Comparison of ENCODE assay signal across 9 cellular contexts in the genomic region with DNA sequence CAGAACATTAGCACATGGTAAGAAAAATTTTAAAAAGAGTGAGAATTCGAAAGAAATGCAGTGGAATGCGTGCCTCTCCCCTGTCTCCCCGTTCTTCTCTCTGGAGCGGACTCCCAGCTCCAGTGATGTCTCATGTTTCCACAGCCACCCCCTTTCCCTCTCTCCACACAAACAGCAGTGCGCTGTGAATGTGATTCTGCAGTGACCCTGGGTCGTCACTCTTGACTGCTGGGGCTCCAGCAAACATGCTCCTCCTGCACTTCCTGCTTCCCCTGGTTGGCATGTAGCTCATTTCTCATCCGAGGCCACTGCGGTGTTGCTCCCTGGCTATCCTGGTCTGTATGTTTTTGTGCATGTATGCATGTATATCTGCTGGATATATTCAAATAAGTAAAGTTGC. TPM values are rescaled to one million over a fixed set of nuclear protein-coding genes. Genes with fewer than 3 reads are reported as not detected.
DNase-seq lines count a peak whose midpoint lies in the region; ATAC-seq and TF ChIP-seq lines count a peak whose summit lies in the region.
"Had no signal": no experiment of that assay in that cellular context is flagged by ENCODE, and none has a peak within 500 bp of the region (broad histone marks: within the 10 kb centered on the region; RNA-seq: fewer than 3 reads in every experiment).

No MANE protein-coding gene starts in this region.

- H2AFZ ChIP-seq in MM.1S (ENCODE audit: low read length) = no peak overlapping the region

- no peak overlapping the region for H3K4me2 ChIP-seq in MM.1S (ENCODE audit: low read depth, low read length)

- H3F3A ChIP-seq in MM.1S (ENCODE audit: insufficient read depth, low read length) = no peaks in the 10 kb centered on the region

- WGBS in psoas muscle, 3 donors = 6 to 20% (median 9%) methylated on average over 8 of the region's 8 CpGs

- H3K9ac ChIP-seq in MM.1S (ENCODE audit: low read length) = no peak overlapping the region

- no peak for TF ChIP-seq CTCF in psoas muscle (IDR thresholded peaks at IDR 0.05)
- TF ChIP-seq CTCF in MM.1S (IDR thresholded peaks at IDR 0.05; ENCODE audit: low read length) = no peak

- H3K79me2 ChIP-seq in MM.1S (ENCODE audit: low read length) = peaks cover 52% of the 10 kb centered on the region

- ATAC-seq in psoas muscle (peak in 3 of 4 donors; percentile 17 to 38 (median 31)), HG03521 (IDR thresholded peaks at IDR 0.05; ENCODE audit: unreplicated experiment) (no peak)

- DNase-seq in NCI-H748 (lab: John Stamatoyannopoulos, UW; ENCODE audit: unreplicated experiment) = peak; percentile 34
- DNase-seq in NCI-H748 treated with DMSO at 0.1 percent for 48 hours (lab: John Stamatoyannopoulos, UW) = no peak
- peak; percentile 68 for DNase-seq in SW480 (ENCODE audit: low spot score)
- DNase-seq in hepatic stellate cell (ENCODE audit: low spot score) = peak; percentile 72
- DNase-seq in psoas muscle = peak in 1 of 2 donors; percentile 45
- no peak for DNase-seq in MM.1S
- DNase-seq in MG63 = no peak
- DNase-seq: effector CD8-positive, alpha-beta T cell had no signal

- H4K20me1 ChIP-seq in MM.1S (ENCODE audit: insufficient read depth, low read length) = no peaks in the 10 kb centered on the region; the same call in 1 of the 2 replicates

- H3K9me2 ChIP-seq in MM.1S (replicated peaks; ENCODE audit: insufficient read depth, low read length) = no peaks in the 10 kb centered on the region

- H3K27ac ChIP-seq in psoas muscle (no peak overlapping the region), MM.1S (ENCODE audit: low read length) (no peak overlapping the region)

- H3K27me3 ChIP-seq in psoas muscle (ENCODE audit: insufficient read depth in 3 of 3, low read length in 2 of 3) (no peaks in the 10 kb centered on the region), MM.1S (replicated peaks; ENCODE audit: insufficient read depth, low read length) (no peaks in the 10 kb centered on the region), MG63 (no peaks in the 10 kb centered on the region)

- H3K9me3 ChIP-seq in psoas muscle (no peaks in the 10 kb centered on the region), MM.1S (replicated peaks; ENCODE audit: insufficient read depth, low read length) (no peaks in the 10 kb centered on the region), MG63 (no peaks in the 10 kb centered on the region)

- intact Hi-C loops in psoas muscle (cut with DNase I) = no loop called here

- H3K36me3 ChIP-seq in psoas muscle (ENCODE audit: insufficient read depth in 1 of 2, low read depth in 1 of 2) = no peaks in the 10 kb centered on the region
- H3K36me3 ChIP-seq in MM.1S (replicated peaks; ENCODE audit: insufficient read depth, low read length) = no peaks in the 10 kb centered on the region
- H3K36me3 ChIP-seq in MG63 = no peaks in the 10 kb centered on the region

- H3K4me1 ChIP-seq in psoas muscle (peaks cover 59% of the 10 kb centered on the region), MM.1S (ENCODE audit: low read length) (no peaks in the 10 kb centered on the region)

- H3K4me3 ChIP-seq in psoas muscle = no peak overlapping the region
- no peak overlapping the region for H3K4me3 ChIP-seq in MM.1S (ENCODE audit: low read length)
- H3K4me3 ChIP-seq in MG63 = no peak overlapping the region

RNA-seq across cellular contexts. Expression of a gene that starts 13.3 kb away (rescaled TPM):
- total RNA-seq in psoas muscle = 10 to 100 TPM; 19.1 to 26.6 (median 20.1) TPM
- polyA plus RNA-seq in psoas muscle = 10 to 100 TPM in 2 of 3 donors, 1 to 10 TPM in 1; 9.3 to 17.7 (median 13.8) TPM
- total RNA-seq in MG63 (2014; rRNA removed; shearing (Covaris generic); ENCODE audit: low replicate concordance) = 6.6 and 7.0 TPM in 2 replicates

Comparison
In these comparisons a context has a peak if more than half of its experiments do, and no peak if none do; other contexts are left out.
1. DNase-seq: peak in NCI-H748 (single experiment), SW480 (single experiment) and hepatic stellate cell (single experiment); none in NCI-H748 treated with DMSO at 0.1 percent for 48 hours (single experiment), MM.1S (single experiment) and MG63 (single experiment).